In the genomic region with DNA sequence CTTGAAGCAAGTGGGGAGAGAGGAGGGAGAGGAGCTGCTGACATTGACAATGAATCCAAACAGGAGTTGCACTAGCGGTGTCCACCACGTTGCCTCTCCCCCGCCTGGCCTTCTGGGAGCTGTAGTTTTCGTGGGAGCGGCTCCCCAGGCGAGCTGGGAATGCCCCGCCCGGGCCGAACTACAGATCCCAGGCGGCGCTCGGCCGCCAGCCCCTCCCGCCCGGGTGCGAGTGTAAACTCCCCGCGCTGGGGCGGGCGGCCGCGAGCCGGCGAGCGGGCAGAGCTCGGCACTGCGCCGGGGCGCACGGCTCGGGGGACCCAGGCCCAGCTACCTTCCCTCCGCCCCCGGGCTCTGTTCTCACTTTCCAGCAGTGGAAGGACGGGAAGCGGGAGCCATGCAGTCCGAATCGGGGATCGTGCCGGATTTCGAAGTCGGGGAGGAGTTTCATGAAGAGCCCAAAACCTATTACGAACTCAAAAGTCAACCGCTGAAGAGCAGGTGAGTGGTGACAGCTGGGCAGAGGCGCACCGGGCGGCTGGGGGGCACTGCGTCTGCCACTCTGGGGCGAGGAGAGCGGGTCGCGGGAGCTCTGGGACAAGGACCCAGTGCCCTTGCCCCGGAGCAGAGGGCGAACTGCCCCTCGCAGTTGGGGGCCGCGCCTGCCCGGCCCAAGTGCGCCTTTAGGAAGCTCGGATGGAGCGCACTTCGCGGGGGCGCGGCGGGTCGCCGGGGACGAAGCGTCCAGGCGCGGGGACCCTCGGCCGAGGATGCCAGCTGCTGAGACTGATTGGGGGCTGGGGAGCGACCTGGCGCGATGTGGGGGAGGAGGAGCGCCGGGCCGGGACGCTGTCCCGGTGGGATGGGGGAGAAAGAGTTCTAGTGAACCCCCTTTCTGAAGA, we compare ENCODE assay signal across 1 cellular context.
A peak's percentile ranks its signal among the peaks of the same experiment; 100 is the strongest.
TF ChIP-seq lines count a peak whose summit lies in the region.

A gene with protein sequence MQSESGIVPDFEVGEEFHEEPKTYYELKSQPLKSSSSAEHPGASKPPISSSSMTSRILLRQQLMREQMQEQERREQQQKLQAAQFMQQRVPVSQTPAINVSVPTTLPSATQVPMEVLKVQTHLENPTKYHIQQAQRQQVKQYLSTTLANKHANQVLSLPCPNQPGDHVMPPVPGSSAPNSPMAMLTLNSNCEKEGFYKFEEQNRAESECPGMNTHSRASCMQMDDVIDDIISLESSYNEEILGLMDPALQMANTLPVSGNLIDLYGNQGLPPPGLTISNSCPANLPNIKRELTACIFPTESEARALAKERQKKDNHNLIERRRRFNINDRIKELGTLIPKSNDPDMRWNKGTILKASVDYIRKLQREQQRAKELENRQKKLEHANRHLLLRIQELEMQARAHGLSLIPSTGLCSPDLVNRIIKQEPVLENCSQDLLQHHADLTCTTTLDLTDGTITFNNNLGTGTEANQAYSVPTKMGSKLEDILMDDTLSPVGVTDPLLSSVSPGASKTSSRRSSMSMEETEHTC (plus strand): TSS at position 261 of the 899 bp plus-strand sequence. CDS start 134 bp downstream, at position 395.

TF ChIP-seq in HEK293, 187 proteins besides CTCF, POLR2A, EP300 and RAD21 (continued from another document and continues in another):
- TF ChIP-seq, protein P1, sequence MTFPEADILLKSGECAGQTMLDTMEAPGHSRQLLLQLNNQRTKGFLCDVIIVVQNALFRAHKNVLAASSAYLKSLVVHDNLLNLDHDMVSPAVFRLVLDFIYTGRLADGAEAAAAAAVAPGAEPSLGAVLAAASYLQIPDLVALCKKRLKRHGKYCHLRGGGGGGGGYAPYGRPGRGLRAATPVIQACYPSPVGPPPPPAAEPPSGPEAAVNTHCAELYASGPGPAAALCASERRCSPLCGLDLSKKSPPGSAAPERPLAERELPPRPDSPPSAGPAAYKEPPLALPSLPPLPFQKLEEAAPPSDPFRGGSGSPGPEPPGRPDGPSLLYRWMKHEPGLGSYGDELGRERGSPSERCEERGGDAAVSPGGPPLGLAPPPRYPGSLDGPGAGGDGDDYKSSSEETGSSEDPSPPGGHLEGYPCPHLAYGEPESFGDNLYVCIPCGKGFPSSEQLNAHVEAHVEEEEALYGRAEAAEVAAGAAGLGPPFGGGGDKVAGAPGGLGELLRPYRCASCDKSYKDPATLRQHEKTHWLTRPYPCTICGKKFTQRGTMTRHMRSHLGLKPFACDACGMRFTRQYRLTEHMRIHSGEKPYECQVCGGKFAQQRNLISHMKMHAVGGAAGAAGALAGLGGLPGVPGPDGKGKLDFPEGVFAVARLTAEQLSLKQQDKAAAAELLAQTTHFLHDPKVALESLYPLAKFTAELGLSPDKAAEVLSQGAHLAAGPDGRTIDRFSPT (tag by site-specific recombination; IDR thresholded peaks at IDR 0.05): peak; percentile 78
- TF ChIP-seq, protein P2, sequence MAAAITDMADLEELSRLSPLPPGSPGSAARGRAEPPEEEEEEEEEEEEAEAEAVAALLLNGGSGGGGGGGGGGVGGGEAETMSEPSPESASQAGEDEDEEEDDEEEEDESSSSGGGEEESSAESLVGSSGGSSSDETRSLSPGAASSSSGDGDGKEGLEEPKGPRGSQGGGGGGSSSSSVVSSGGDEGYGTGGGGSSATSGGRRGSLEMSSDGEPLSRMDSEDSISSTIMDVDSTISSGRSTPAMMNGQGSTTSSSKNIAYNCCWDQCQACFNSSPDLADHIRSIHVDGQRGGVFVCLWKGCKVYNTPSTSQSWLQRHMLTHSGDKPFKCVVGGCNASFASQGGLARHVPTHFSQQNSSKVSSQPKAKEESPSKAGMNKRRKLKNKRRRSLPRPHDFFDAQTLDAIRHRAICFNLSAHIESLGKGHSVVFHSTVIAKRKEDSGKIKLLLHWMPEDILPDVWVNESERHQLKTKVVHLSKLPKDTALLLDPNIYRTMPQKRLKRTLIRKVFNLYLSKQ (tag by site-specific recombination; IDR thresholded peaks at IDR 0.05; ENCODE audit: borderline replicate concordance): no peak
- TF ChIP-seq ZNF830 (tag by site-specific recombination; IDR thresholded peaks at IDR 0.05; ENCODE audit: low read depth): no peak
- TF ChIP-seq RBAK (tag by site-specific recombination; IDR thresholded peaks at IDR 0.05): no peak
- peak; percentile 82 for TF ChIP-seq ZBTB26 (tag by site-specific recombination; optimal IDR thresholded peaks at IDR 0.05)
- TF ChIP-seq ZNF16 (tag by site-specific recombination; IDR thresholded peaks at IDR 0.05; ENCODE audit: low read depth): no peak
- TF ChIP-seq, protein P3, sequence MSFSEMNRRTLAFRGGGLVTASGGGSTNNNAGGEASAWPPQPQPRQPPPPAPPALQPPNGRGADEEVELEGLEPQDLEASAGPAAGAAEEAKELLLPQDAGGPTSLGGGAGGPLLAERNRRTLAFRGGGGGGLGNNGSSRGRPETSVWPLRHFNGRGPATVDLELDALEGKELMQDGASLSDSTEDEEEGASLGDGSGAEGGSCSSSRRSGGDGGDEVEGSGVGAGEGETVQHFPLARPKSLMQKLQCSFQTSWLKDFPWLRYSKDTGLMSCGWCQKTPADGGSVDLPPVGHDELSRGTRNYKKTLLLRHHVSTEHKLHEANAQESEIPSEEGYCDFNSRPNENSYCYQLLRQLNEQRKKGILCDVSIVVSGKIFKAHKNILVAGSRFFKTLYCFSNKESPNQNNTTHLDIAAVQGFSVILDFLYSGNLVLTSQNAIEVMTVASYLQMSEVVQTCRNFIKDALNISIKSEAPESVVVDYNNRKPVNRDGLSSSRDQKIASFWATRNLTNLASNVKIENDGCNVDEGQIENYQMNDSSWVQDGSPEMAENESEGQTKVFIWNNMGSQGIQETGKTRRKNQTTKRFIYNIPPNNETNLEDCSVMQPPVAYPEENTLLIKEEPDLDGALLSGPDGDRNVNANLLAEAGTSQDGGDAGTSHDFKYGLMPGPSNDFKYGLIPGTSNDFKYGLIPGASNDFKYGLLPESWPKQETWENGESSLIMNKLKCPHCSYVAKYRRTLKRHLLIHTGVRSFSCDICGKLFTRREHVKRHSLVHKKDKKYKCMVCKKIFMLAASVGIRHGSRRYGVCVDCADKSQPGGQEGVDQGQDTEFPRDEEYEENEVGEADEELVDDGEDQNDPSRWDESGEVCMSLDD (tag by site-specific recombination; IDR thresholded peaks at IDR 0.05): peak; percentile 54; the same call in 1 of the 2 replicates
- TF ChIP-seq ZNF510 (tag by site-specific recombination; IDR thresholded peaks at IDR 0.05; ENCODE audit: insufficient replicate concordance): no peak
- TF ChIP-seq, protein P4, sequence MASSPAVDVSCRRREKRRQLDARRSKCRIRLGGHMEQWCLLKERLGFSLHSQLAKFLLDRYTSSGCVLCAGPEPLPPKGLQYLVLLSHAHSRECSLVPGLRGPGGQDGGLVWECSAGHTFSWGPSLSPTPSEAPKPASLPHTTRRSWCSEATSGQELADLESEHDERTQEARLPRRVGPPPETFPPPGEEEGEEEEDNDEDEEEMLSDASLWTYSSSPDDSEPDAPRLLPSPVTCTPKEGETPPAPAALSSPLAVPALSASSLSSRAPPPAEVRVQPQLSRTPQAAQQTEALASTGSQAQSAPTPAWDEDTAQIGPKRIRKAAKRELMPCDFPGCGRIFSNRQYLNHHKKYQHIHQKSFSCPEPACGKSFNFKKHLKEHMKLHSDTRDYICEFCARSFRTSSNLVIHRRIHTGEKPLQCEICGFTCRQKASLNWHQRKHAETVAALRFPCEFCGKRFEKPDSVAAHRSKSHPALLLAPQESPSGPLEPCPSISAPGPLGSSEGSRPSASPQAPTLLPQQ (tag by site-specific recombination; IDR thresholded peaks at IDR 0.05): no peak
- TF ChIP-seq ZNF658 (tag by site-specific recombination; IDR thresholded peaks at IDR 0.05): no peak
- TF ChIP-seq ZNF514 (tag by site-specific recombination; IDR thresholded peaks at IDR 0.05): no peak
- TF ChIP-seq ZNF274 (IDR thresholded peaks at IDR 0.05; ENCODE audit: low read length): no peak
- TF ChIP-seq ZNF274 (tag by site-specific recombination; IDR thresholded peaks at IDR 0.05; ENCODE audit: borderline replicate concordance): no peak
- TF ChIP-seq, protein P5, sequence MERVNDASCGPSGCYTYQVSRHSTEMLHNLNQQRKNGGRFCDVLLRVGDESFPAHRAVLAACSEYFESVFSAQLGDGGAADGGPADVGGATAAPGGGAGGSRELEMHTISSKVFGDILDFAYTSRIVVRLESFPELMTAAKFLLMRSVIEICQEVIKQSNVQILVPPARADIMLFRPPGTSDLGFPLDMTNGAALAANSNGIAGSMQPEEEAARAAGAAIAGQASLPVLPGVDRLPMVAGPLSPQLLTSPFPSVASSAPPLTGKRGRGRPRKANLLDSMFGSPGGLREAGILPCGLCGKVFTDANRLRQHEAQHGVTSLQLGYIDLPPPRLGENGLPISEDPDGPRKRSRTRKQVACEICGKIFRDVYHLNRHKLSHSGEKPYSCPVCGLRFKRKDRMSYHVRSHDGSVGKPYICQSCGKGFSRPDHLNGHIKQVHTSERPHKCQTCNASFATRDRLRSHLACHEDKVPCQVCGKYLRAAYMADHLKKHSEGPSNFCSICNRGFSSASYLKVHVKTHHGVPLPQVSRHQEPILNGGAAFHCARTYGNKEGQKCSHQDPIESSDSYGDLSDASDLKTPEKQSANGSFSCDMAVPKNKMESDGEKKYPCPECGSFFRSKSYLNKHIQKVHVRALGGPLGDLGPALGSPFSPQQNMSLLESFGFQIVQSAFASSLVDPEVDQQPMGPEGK (tag by site-specific recombination; IDR thresholded peaks at IDR 0.05): peak; percentile 60
- no peak for TF ChIP-seq GLI2 (tag by site-specific recombination; IDR thresholded peaks at IDR 0.05; ENCODE audit: borderline replicate concordance, low read depth)
- TF ChIP-seq GLIS1 (tag by site-specific recombination; IDR thresholded peaks at IDR 0.05): peak; percentile 52
- TF ChIP-seq ZNF341 (tag by site-specific recombination; IDR thresholded peaks at IDR 0.05; ENCODE audit: low read depth): peak; percentile 66
- no peak for TF ChIP-seq ZSCAN23 (tag by site-specific recombination; IDR thresholded peaks at IDR 0.05)
- 0 out of 2 replicates have a peak, but pooled peaks have one; percentile 38 for TF ChIP-seq ZEB2 (tag by site-specific recombination; IDR thresholded peaks at IDR 0.05)
- TF ChIP-seq ZNF10 (tag by site-specific recombination; IDR thresholded peaks at IDR 0.05): no peak
- peak; percentile 92 for TF ChIP-seq ZNF76 (tag by site-specific recombination; IDR thresholded peaks at IDR 0.05; ENCODE audit: borderline replicate concordance, low read depth)
- no peak for TF ChIP-seq HOXC10 (CRISPR knock-in tag; IDR thresholded peaks at IDR 0.05)
- TF ChIP-seq ZNF335 (tag by site-specific recombination; conservative IDR thresholded peaks at IDR 0.05): peak; percentile 83
- no peak for TF ChIP-seq ZNF280D (tag by site-specific recombination; IDR thresholded peaks at IDR 0.05)
- TF ChIP-seq, protein P6, sequence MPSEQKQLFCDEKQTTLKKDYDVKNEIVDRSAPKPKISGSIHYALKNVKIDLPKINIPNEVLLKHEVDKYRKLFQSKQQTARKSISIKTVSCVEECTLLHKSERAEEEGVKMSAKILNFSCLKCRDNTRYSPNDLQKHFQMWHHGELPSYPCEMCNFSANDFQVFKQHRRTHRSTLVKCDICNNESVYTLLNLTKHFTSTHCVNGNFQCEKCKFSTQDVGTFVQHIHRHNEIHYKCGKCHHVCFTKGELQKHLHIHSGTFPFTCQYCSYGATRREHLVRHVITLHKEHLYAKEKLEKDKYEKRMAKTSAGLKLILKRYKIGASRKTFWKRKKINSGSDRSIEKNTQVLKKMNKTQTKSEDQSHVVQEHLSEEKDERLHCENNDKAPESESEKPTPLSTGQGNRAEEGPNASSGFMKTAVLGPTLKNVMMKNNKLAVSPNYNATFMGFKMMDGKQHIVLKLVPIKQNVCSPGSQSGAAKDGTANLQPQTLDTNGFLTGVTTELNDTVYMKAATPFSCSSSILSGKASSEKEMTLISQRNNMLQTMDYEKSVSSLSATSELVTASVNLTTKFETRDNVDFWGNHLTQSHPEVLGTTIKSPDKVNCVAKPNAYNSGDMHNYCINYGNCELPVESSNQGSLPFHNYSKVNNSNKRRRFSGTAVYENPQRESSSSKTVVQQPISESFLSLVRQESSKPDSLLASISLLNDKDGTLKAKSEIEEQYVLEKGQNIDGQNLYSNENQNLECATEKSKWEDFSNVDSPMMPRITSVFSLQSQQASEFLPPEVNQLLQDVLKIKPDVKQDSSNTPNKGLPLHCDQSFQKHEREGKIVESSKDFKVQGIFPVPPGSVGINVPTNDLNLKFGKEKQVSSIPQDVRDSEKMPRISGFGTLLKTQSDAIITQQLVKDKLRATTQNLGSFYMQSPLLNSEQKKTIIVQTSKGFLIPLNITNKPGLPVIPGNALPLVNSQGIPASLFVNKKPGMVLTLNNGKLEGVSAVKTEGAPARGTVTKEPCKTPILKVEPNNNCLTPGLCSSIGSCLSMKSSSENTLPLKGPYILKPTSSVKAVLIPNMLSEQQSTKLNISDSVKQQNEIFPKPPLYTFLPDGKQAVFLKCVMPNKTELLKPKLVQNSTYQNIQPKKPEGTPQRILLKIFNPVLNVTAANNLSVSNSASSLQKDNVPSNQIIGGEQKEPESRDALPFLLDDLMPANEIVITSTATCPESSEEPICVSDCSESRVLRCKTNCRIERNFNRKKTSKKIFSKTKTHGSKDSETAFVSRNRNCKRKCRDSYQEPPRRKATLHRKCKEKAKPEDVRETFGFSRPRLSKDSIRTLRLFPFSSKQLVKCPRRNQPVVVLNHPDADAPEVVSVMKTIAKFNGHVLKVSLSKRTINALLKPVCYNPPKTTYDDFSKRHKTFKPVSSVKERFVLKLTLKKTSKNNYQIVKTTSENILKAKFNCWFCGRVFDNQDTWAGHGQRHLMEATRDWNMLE (tag by site-specific recombination; conservative IDR thresholded peaks at IDR 0.05; ENCODE audit: low read depth): no peak
- peak; percentile 78 for TF ChIP-seq ZBTB20 (tag by site-specific recombination; IDR thresholded peaks at IDR 0.05)
- peak; percentile 26; the same call in 1 of the 2 replicates for TF ChIP-seq WT1 (tag by site-specific recombination; IDR thresholded peaks at IDR 0.05)
- peak; percentile 64 for TF ChIP-seq SP3 (tag by site-specific recombination; IDR thresholded peaks at IDR 0.05)
